In the genomic region with DNA sequence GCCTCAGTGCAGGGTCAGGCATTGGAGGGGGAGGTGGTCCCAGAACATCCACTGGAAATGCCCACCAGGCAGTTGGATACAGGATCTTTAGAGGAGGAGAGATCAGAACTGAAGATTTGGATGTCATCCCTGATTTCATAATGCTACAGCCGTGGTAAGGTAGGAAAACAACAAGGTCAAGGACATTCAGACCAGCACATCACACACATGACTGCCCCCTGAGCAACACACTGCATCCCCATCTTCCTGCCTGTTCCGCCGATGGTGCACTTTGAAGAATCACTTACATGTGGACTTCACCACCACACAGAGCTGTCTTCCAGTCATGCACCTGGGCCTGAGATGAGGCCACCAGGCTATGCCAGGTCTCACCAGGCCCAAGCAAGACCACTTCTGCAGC, we compare ENCODE assay signal across 21 cellular contexts.
"Had no signal": no experiment of that assay in that cellular context is flagged by ENCODE, and none has a peak within 500 bp of the region (broad histone marks: within the 10 kb centered on the region; RNA-seq: fewer than 3 reads in every experiment).

No MANE protein-coding gene starts in this region.

- H3K79me2 ChIP-seq: hepatocyte had no signal

- H3K9me3 Mint-ChIP-seq: activated naive CD8-positive, alpha-beta T cell treated with anti-CD3 and anti-CD28 coated beads, Interleukin-2, amount 10 ng/mL, durations not matched to agents 7 days and 5 days; activated T-cell treated with anti-CD3 and anti-CD28 coated beads, Interleukin-2, amount 50 U/mL, for 4 hours; activated T-helper 2 cell treated with anti-CD3 and anti-CD28 coated beads, Interferon-gamma antibody, Interleukin-2, Interleukin-4, amounts not matched to agents 10 μg/mL and 5 μg/mL and 100 μg/mL, durations not matched to agents 14 hours and 24 hours and 36 hours; memory B cell; nephron progenitor cell; WTC11 had no signal

- H3K4me3 Mint-ChIP-seq: activated naive CD8-positive, alpha-beta T cell treated with anti-CD3 and anti-CD28 coated beads, Interleukin-2, amount 10 ng/mL, durations not matched to agents 7 days and 5 days; activated T-cell treated with anti-CD3 and anti-CD28 coated beads, Interleukin-2, amount 50 U/mL, for 4 hours; memory B cell; nephron progenitor cell; WTC11 had no signal

- H3K4me1 ChIP-seq: foreskin keratinocyte had no signal

- H3K9me3 ChIP-seq: tibial artery had no signal

- ATAC-seq: activated T-cell treated with anti-CD3 and anti-CD28 coated beads, Interleukin-2, amount 50 U/mL, for 4 hours; foreskin keratinocyte; SK-N-SH treated with all-trans-retinoic acid at 6 μM for 48 hours; WTC11 had no signal

- H3K4me2 ChIP-seq: hepatocyte had no signal

- H3K4me3 ChIP-seq: hepatocyte, tibial artery had no signal

- H3K36me3 Mint-ChIP-seq: activated naive CD8-positive, alpha-beta T cell treated with anti-CD3 and anti-CD28 coated beads, Interleukin-2, amount 10 ng/mL, durations not matched to agents 7 days and 5 days; memory B cell; WTC11 had no signal

- H3K27me3 ChIP-seq: foreskin keratinocyte, hepatocyte, tibial artery had no signal

- H3K27ac ChIP-seq: foreskin keratinocyte, tibial artery had no signal

- H2AFZ ChIP-seq: hepatocyte had no signal

- H3K27ac Mint-ChIP-seq: activated naive CD8-positive, alpha-beta T cell treated with anti-CD3 and anti-CD28 coated beads, Interleukin-2, amount 10 ng/mL, durations not matched to agents 7 days and 5 days; activated T-helper 2 cell treated with anti-CD3 and anti-CD28 coated beads, Interferon-gamma antibody, Interleukin-2, Interleukin-4, amounts not matched to agents 10 μg/mL and 5 μg/mL and 100 μg/mL, durations not matched to agents 14 hours and 24 hours and 36 hours; memory B cell; WTC11 had no signal

- DNase-seq: activated CD4-positive, alpha-beta T cell treated with anti-CD3 and anti-CD28 coated beads, Interleukin-2, amount 50 U/mL, for 4 hours; activated CD8-positive, alpha-beta memory T cell treated with anti-CD3 and anti-CD28 coated beads, Interleukin-2, amount 50 U/mL, for 48 hours; activated naive CD4-positive, alpha-beta T cell; activated naive CD8-positive, alpha-beta T cell treated with anti-CD3 and anti-CD28 coated beads, Interleukin-2, amount 10 ng/mL, durations not matched to agents 7 days and 5 days; activated T-cell treated with anti-CD3 and anti-CD28 coated beads, Interleukin-2, amount 50 U/mL, for 4 hours; amniotic stem cell; cerebellar nuclear complex; effector CD4-positive, alpha-beta T cell; foreskin keratinocyte; kidney glomerular epithelial cell; nephron progenitor cell; occipital lobe; stimulated activated CD4-positive, alpha-beta T cell treated with anti-CD3 and anti-CD28 coated beads, Interleukin-4, amount 100 ng/mL, for 24 hours; stimulated activated naive CD4-positive, alpha-beta T cell treated with Interleukin-2 at 50 U/mL for 16 hours; T-helper 9 cell; tibial artery had no signal
